1 cellular context compared by ENCODE assay signal in genomic region chr7:143391462-143392404, GRCh38.
TF ChIP-seq lines count a peak whose summit lies in the region.

No MANE protein-coding gene starts in this region.

TF ChIP-seq in H1, 55 proteins besides CTCF, POLR2A, EP300 and RAD21:
- TF ChIP-seq POLR2AphosphoS5 (IDR thresholded peaks at IDR 0.05; ENCODE audit: low read depth, low read length) (peak; percentile 91), CEBPB (IDR thresholded peaks at IDR 0.05; ENCODE audit: low read depth, low read length) (no peak), ASH2L (IDR thresholded peaks at IDR 0.05; ENCODE audit: low read length) (no peak), SAP30 (IDR thresholded peaks at IDR 0.05; ENCODE audit: insufficient read depth, insufficient replicate concordance, low read length) (no peak), CHD2 (IDR thresholded peaks at IDR 0.05; ENCODE audit: low read length) (no peak)
